ENCODE assay signal across 1 cellular context in the genomic region with DNA sequence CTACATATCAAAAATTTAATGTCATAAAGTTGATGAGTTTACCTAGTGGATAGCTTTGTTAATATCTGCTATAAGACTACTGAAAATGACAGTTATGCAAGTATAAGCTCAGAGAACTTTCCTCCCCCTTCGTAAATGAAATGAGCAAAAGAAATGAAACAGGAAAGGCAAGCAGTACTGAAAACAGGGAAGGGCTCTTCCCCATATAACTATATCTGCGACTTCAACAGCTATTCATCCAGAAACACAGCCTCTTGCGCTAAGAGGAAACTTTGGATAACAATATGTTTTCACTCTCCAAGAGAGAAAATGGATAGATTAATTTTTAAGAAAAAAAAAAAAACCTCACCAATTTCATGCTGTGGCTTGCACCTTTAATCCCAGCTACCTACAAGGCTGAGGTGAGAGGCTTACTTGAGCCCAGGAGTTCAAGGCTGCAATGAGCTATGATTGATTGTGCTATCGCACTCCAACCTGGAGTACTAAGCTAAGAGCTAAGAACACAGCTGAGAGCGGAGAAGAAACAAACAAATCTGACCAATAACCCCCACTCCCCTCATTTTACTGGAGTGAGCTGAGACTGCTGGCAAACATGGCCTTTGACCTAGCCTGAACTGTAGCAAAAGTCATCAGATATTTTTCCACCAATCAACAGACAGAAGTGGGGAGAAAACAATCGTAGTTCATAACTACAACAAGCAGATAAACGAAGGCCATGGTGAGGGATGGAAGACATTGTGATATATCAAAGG.
TF ChIP-seq lines count a peak whose summit lies in the region.

No MANE protein-coding gene starts in this region.

TF ChIP-seq in GM23338, 12 proteins besides CTCF, POLR2A, EP300 and RAD21 (continued from another document):
- TF ChIP-seq, protein P1, sequence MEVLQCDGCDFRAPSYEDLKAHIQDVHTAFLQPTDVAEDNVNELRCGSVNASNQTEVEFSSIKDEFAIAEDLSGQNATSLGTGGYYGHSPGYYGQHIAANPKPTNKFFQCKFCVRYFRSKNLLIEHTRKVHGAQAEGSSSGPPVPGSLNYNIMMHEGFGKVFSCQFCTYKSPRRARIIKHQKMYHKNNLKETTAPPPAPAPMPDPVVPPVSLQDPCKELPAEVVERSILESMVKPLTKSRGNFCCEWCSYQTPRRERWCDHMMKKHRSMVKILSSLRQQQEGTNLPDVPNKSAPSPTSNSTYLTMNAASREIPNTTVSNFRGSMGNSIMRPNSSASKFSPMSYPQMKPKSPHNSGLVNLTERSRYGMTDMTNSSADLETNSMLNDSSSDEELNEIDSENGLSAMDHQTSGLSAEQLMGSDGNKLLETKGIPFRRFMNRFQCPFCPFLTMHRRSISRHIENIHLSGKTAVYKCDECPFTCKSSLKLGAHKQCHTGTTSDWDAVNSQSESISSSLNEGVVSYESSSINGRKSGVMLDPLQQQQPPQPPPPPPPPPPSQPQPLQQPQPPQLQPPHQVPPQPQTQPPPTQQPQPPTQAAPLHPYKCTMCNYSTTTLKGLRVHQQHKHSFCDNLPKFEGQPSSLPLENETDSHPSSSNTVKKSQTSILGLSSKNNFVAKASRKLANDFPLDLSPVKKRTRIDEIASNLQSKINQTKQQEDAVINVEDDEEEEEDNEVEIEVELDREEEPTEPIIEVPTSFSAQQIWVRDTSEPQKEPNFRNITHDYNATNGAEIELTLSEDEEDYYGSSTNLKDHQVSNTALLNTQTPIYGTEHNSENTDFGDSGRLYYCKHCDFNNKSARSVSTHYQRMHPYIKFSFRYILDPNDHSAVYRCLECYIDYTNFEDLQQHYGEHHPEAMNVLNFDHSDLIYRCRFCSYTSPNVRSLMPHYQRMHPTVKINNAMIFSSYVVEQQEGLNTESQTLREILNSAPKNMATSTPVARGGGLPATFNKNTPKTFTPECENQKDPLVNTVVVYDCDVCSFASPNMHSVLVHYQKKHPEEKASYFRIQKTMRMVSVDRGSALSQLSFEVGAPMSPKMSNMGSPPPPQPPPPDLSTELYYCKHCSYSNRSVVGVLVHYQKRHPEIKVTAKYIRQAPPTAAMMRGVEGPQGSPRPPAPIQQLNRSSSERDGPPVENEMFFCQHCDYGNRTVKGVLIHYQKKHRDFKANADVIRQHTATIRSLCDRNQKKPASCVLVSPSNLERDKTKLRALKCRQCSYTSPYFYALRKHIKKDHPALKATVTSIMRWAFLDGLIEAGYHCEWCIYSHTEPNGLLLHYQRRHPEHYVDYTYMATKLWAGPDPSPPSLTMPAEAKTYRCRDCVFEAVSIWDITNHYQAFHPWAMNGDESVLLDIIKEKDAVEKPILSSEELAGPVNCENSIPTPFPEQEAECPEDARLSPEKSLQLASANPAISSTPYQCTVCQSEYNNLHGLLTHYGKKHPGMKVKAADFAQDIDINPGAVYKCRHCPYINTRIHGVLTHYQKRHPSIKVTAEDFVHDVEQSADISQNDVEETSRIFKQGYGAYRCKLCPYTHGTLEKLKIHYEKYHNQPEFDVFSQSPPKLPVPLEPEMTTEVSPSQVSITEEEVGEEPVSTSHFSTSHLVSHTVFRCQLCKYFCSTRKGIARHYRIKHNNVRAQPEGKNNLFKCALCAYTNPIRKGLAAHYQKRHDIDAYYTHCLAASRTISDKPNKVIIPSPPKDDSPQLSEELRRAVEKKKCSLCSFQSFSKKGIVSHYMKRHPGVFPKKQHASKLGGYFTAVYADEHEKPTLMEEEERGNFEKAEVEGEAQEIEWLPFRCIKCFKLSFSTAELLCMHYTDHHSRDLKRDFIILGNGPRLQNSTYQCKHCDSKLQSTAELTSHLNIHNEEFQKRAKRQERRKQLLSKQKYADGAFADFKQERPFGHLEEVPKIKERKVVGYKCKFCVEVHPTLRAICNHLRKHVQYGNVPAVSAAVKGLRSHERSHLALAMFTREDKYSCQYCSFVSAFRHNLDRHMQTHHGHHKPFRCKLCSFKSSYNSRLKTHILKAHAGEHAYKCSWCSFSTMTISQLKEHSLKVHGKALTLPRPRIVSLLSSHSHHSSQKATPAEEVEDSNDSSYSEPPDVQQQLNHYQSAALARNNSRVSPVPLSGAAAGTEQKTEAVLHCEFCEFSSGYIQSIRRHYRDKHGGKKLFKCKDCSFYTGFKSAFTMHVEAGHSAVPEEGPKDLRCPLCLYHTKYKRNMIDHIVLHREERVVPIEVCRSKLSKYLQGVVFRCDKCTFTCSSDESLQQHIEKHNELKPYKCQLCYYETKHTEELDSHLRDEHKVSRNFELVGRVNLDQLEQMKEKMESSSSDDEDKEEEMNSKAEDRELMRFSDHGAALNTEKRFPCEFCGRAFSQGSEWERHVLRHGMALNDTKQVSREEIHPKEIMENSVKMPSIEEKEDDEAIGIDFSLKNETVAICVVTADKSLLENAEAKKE (CRISPR knock-in tag; IDR thresholded peaks at IDR 0.05): no peak
